8 cellular contexts compared by ENCODE assay signal in the genomic region with DNA sequence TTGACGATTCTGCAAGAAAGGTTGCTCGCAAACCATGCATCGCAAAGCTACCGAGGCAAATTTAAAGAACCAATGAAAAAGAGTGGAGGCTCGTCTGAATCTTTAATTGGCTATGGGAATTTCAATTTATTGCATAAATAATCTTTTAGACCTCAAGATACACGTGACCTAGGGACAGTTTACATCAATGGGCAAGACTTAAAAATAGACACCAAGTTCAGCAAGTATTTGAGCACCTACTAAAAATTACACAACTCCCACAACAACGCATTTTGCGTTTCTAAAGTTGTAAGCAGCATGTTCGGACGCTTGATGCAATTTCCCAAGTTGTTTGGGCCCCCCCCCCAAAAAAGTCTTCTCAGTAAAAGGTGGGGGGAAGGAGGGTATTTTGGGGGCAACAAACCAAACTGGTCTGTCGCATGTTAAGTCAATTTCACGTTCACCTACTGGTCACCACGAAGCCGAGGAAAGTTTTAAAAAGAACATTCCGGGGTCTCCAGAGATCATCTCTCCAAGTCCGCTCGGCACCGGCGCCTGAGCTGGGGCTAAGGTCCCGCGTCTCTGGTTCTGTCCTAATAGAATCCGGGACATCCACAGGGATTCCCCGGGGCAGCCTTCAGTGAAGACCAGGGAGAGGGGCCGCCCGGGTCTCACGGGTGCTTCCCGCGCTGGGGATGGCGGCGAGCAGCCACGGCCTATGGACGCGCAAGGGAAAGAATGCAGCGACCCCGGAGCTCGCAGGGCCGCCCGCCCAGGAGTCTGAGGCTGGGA. TPM values are rescaled to one million over a fixed set of nuclear protein-coding genes. Genes with fewer than 3 reads are reported as not detected.
DNase-seq lines count a peak whose midpoint lies in the region; ATAC-seq and TF ChIP-seq lines count a peak whose summit lies in the region.

No MANE protein-coding gene starts in this region.

- ATAC-seq in HG03342 (IDR thresholded peaks at IDR 0.05; ENCODE audit: unreplicated experiment) = peak; percentile 2
- no peak for ATAC-seq in natural killer cell

- DNase-seq in activated CD8-positive, alpha-beta memory T cell treated with anti-CD3 and anti-CD28 coated beads, Interleukin-2, amount 50 U/mL, for 48 hours = peak; percentile 79
- DNase-seq in activated CD8-positive, alpha-beta memory T cell treated with anti-CD3 and anti-CD28 coated beads, Interleukin-2, amount 50 U/mL, for 4 hours = no peak
- DNase-seq in T-helper 2 cell (peak in 3 of 5 experiments; percentile 11 to 69 (median 12)), epithelial cell of prostate (ENCODE audit: low read depth, low spot score) (no peak), natural killer cell (no peak), GDM1 (lab: John Stamatoyannopoulos, UW) (no peak), NCI-H128 (lab: John Stamatoyannopoulos, UW; ENCODE audit: unreplicated experiment) (no peak)

- H3K27me3 Mint-ChIP-seq in natural killer cell (ENCODE audit: low read depth in 2 of 2) = no peaks in the 10 kb centered on the region

- no peaks in the 10 kb centered on the region for H3K9me3 Mint-ChIP-seq in natural killer cell

- intact Hi-C loops in natural killer cell (cut with micrococcal nuclease) = loop anchor here (1.0 to 10.0 kb wide), 10 partner anchors 9 to 1233 kb away; partner anchors contain the start of genes DZANK1, KAT14, PET117 and POLR3F

- peak overlapping the region; percentile 95 to 98 for H3K27ac Mint-ChIP-seq in natural killer cell

- peak overlapping the region; percentile 95 for H3K27ac ChIP-seq in epithelial cell of prostate

- no peaks in the 10 kb centered on the region for H3K36me3 Mint-ChIP-seq in natural killer cell

- no peak for TF ChIP-seq CTCF in natural killer cell (IDR thresholded peaks at IDR 0.05)

- H3K4me1 Mint-ChIP-seq in natural killer cell = peaks cover 84 to 86% of the 10 kb centered on the region in 2 donors

- H3K4me3 Mint-ChIP-seq in natural killer cell = peak overlapping the region; percentile 98

RNA-seq across cellular contexts. Expression of gene SNX5, which starts 0.8 kb away (rescaled TPM):
- 10 to 100 TPM; 62.3 to 85.4 (median 72.1) TPM for total RNA-seq in natural killer cell

RNA-seq across cellular contexts. Expression of gene MGME1, which starts 1.0 kb away (rescaled TPM):
- total RNA-seq in natural killer cell = 10 to 100 TPM; 10.3 to 25.1 (median 13.0) TPM

Comparison
In these comparisons a context has a peak if more than half of its experiments do, and no peak if none do; other contexts are left out.
1. DNase-seq: peak in activated CD8-positive, alpha-beta memory T cell treated with anti-CD3 and anti-CD28 coated beads, Interleukin-2, amount 50 U/mL, for 48 hours (single experiment) and T-helper 2 cell (3 of 5); none in activated CD8-positive, alpha-beta memory T cell treated with anti-CD3 and anti-CD28 coated beads, Interleukin-2, amount 50 U/mL, for 4 hours (single experiment), epithelial cell of prostate (single experiment), natural killer cell (single experiment), GDM1 (single experiment) and NCI-H128 (single experiment).